In genomic region chr7:106424476-106425016, GRCh38 we compare ENCODE assay signal across 8 cellular contexts.
DNase-seq lines count a peak whose midpoint lies in the region; TF ChIP-seq lines count a peak whose summit lies in the region.

No MANE protein-coding gene starts in this region.

- no peaks in the 10 kb centered on the region for H3K9me3 ChIP-seq in OCI-LY3 (ENCODE audit: insufficient read depth, low read length)
- peaks cover 4% of the 10 kb centered on the region for H3K9me3 ChIP-seq in trophoblast cell (ENCODE audit: insufficient read depth, low read depth, low read length)

- no peaks in the 10 kb centered on the region for H3K79me2 ChIP-seq in OCI-LY3 (ENCODE audit: low read length)
- H3K79me2 ChIP-seq in trophoblast cell (ENCODE audit: control insufficient read depth, insufficient read depth, low read length, poor library complexity) = no peaks in the 10 kb centered on the region

- H3K79me1 ChIP-seq in trophoblast cell (ENCODE audit: low read length) = no peaks in the 10 kb centered on the region

- H3K4me1 ChIP-seq in OCI-LY3 (ENCODE audit: low read length) (peaks cover 59% of the 10 kb centered on the region), trophoblast cell (ENCODE audit: control insufficient read depth in 1 of 2, insufficient read depth in 2 of 2, low read length in 2 of 2) (no peaks in the 10 kb centered on the region)

- H2BK12ac ChIP-seq in trophoblast cell (ENCODE audit: low read length) = no peak overlapping the region

- no peak overlapping the region for H3K18ac ChIP-seq in trophoblast cell (ENCODE audit: low read length)

- H3K27me3 Mint-ChIP-seq in CD14-positive monocyte (ENCODE audit: low read depth in 3 of 3) = peaks cover 0 to 2% (median 0%) of the 10 kb centered on the region in 3 donors

- DNase-seq in CD14-positive monocyte (ENCODE audit: low spot score) (no peak), coronary artery (ENCODE audit: low spot score) (no peak), trophoblast cell (peak; percentile 48 to 72), T-helper 9 cell (no peak), GF-D8 (lab: John Stamatoyannopoulos, UW) (no peak), UCSD-AML1 (lab: John Stamatoyannopoulos, UW; ENCODE audit: unreplicated experiment) (no peak), NCI-H2196 (lab: John Stamatoyannopoulos, UW; ENCODE audit: unreplicated experiment) (no peak)

- no peak overlapping the region for H2AK5ac ChIP-seq in trophoblast cell (ENCODE audit: low read length)

- no peak overlapping the region for H3K4me3 Mint-ChIP-seq in CD14-positive monocyte

- no CpG with 5 or more reads among the region's 1 CpG for whole genome bisulfite sequencing in trophoblast cell (ENCODE audit: extremely low coverage, insufficient coverage, insufficient read length)

- no peak overlapping the region for H3K23ac ChIP-seq in trophoblast cell (ENCODE audit: low read length)

- no peak overlapping the region for H4K8ac ChIP-seq in trophoblast cell (ENCODE audit: low read depth, low read length)

- H2BK5ac ChIP-seq in trophoblast cell (ENCODE audit: low read depth, low read length, poor library complexity) = no peak overlapping the region

- H3K27me3 ChIP-seq in OCI-LY3 (ENCODE audit: low read depth, low read length) = no peaks in the 10 kb centered on the region
- H3K27me3 ChIP-seq in trophoblast cell (ENCODE audit: insufficient read depth, low read length) = no peaks in the 10 kb centered on the region

- H4K91ac ChIP-seq in trophoblast cell (ENCODE audit: low read depth, low read length) = no peak overlapping the region

- H3K4me3 ChIP-seq in OCI-LY3 (ENCODE audit: low read length) = peak overlapping the region; percentile 40
- H3K4me3 ChIP-seq in coronary artery = no peak overlapping the region
- H3K4me3 ChIP-seq in trophoblast cell (ENCODE audit: low read depth, low read length) = no peak overlapping the region

- H4K20me1 ChIP-seq in OCI-LY3 (ENCODE audit: insufficient read depth, low read length) = no peaks in the 10 kb centered on the region

- peaks cover 0 to 2% (median 0%) of the 10 kb centered on the region in 7 donors for H3K9me3 Mint-ChIP-seq in CD14-positive monocyte

- no peak overlapping the region for H3K4ac ChIP-seq in trophoblast cell (ENCODE audit: low read depth, low read length)

- no peak overlapping the region for H2AFZ ChIP-seq in OCI-LY3 (ENCODE audit: low read depth, low read length)
- no peak overlapping the region for H2AFZ ChIP-seq in trophoblast cell (ENCODE audit: insufficient read depth, low read length, poor library complexity)

- peaks cover 62% of the 10 kb centered on the region for H3K4me1 Mint-ChIP-seq in CD14-positive monocyte

- TF ChIP-seq CTCF in CD14-positive monocyte (IDR thresholded peaks at IDR 0.05) (no peak), OCI-LY3 (IDR thresholded peaks at IDR 0.05; ENCODE audit: low read depth, low read length) (no peak), coronary artery (IDR thresholded peaks at IDR 0.05) (no peak)

- H3K14ac ChIP-seq in trophoblast cell (ENCODE audit: low read length) = no peak overlapping the region

- H3K27ac Mint-ChIP-seq in CD14-positive monocyte = peak overlapping the region; percentile 98 to 100 (median 99)

- intact Hi-C loops in CD14-positive monocyte (cut with micrococcal nuclease) = loop anchor here (5.0 kb wide), 5 partner anchors 38 to 743 kb away; partner anchors contain the start of gene HBP1 (in 1 of the 2)

- H3K9ac ChIP-seq in OCI-LY3 (ENCODE audit: low read length) (peak overlapping the region; percentile 55), trophoblast cell (ENCODE audit: low read length) (no peak overlapping the region)

- H3K36me3 Mint-ChIP-seq in CD14-positive monocyte = no peaks in the 10 kb centered on the region

- H3K4me2 ChIP-seq in OCI-LY3 (ENCODE audit: low read length) (peak overlapping the region; percentile 92), trophoblast cell (ENCODE audit: low read length) (no peak overlapping the region)

- H3K36me3 ChIP-seq in OCI-LY3 (replicated peaks; ENCODE audit: low read depth, low read length) (no peaks in the 10 kb centered on the region), trophoblast cell (ENCODE audit: control insufficient read depth in 1 of 2, insufficient read depth in 2 of 2, low read length in 2 of 2) (no peaks in the 10 kb centered on the region)

- no peak overlapping the region for H2BK120ac ChIP-seq in trophoblast cell (ENCODE audit: insufficient read depth, low read length, poor library complexity)

- no peak overlapping the region for H4K12ac ChIP-seq in trophoblast cell (ENCODE audit: low read depth, low read length)

- H3K27ac ChIP-seq in OCI-LY3 (ENCODE audit: low read length) (peak overlapping the region; percentile 93), coronary artery (peak overlapping the region; percentile 67 to 68), trophoblast cell (ENCODE audit: low read depth, low read length) (no peak overlapping the region)

Comparison
In these comparisons a context has a peak if more than half of its experiments do, and no peak if none do; other contexts are left out.
1. DNase-seq: peak in trophoblast cell (2 of 2); none in CD14-positive monocyte (single experiment), coronary artery (single experiment), T-helper 9 cell (single experiment), GF-D8 (single experiment), UCSD-AML1 (single experiment) and NCI-H2196 (single experiment).